2 cellular contexts compared by ENCODE assay signal in genomic region chr4:183631577-183632198, GRCh38.
TF ChIP-seq lines count a peak whose summit lies in the region.

No MANE protein-coding gene starts in this region.

TF ChIP-seq in liver, 16 proteins besides CTCF, POLR2A, EP300 and RAD21:
- no peak for TF ChIP-seq HNF4G (IDR thresholded peaks at IDR 0.05)
- TF ChIP-seq, protein P1, sequence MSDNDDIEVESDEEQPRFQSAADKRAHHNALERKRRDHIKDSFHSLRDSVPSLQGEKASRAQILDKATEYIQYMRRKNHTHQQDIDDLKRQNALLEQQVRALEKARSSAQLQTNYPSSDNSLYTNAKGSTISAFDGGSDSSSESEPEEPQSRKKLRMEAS (IDR thresholded peaks at IDR 0.05) = no peak
- no peak for TF ChIP-seq NR2F2 (IDR thresholded peaks at IDR 0.05)
- TF ChIP-seq REST (IDR thresholded peaks at IDR 0.05) = peak; percentile 26
- peak; percentile 14 for TF ChIP-seq YY1 (IDR thresholded peaks at IDR 0.05)
- TF ChIP-seq SP1 (IDR thresholded peaks at IDR 0.05) = peak; percentile 67
- peak; percentile 61 to 77 for TF ChIP-seq HNF4A (conservative IDR thresholded peaks at IDR 0.05)
- TF ChIP-seq RXRA (IDR thresholded peaks at IDR 0.05) = peak; percentile 53 to 70

TF ChIP-seq in HepG2, 621 proteins besides CTCF, POLR2A, EP300 and RAD21:
- TF ChIP-seq CBX5 (CRISPR knock-in tag; IDR thresholded peaks at IDR 0.05; ENCODE audit: borderline replicate concordance) (no peak), NAIF1 (CRISPR knock-in tag; IDR thresholded peaks at IDR 0.05; ENCODE audit: borderline replicate concordance) (no peak), NR2F2 (IDR thresholded peaks at IDR 0.05; ENCODE audit: borderline replicate concordance, low read depth) (no peak), ZNF629 (CRISPR knock-in tag; conservative IDR thresholded peaks at IDR 0.05) (no peak), ARID5B (CRISPR knock-in tag; IDR thresholded peaks at IDR 0.05) (no peak), KAT8 (CRISPR knock-in tag; IDR thresholded peaks at IDR 0.05) (no peak), SIX4 (CRISPR knock-in tag; IDR thresholded peaks at IDR 0.05) (no peak)
